1 cellular context compared by ENCODE assay signal in the genomic region with DNA sequence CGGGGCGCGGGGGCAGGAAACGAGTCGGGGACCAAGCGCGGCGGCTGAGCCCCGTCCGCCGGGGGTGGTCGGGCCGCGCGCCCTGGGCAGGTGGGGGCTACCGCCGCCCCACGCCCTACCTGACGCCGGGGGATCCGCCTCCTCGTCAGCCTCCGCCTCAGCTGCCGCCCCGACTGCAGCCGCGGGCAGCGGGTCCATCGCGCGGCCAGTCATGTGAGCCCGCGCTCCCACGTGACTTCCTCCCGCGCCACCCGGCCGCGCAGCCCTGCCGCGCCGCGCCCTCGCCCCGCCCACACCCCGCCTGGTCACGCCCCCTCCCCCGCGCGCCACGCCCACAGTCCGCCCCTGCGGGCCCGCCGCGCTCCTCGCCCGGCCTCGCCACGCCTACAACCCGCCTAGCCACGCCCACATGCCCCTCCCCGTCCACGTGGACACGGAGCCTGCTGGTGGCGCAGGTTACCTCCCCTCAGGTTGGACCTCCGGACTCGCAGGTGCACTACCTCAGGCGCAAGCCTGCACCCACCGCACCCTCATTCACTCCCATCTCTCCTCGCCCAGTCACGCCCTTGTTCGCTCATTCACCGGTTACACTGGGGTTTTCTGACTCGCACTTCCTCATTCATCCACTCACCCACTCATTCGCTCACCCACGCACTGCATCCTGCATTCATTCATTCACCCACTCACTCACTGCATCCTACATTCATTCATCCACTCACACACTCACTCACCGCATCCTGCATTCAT.
A peak's percentile ranks its signal among the peaks of the same experiment; 100 is the strongest.
TF ChIP-seq lines count a peak whose summit lies in the region.

A gene with protein sequence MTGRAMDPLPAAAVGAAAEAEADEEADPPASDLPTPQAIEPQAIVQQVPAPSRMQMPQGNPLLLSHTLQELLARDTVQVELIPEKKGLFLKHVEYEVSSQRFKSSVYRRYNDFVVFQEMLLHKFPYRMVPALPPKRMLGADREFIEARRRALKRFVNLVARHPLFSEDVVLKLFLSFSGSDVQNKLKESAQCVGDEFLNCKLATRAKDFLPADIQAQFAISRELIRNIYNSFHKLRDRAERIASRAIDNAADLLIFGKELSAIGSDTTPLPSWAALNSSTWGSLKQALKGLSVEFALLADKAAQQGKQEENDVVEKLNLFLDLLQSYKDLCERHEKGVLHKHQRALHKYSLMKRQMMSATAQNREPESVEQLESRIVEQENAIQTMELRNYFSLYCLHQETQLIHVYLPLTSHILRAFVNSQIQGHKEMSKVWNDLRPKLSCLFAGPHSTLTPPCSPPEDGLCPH (minus strand): TSS at position 233 of the 747 bp plus-strand sequence. CDS start 20 bp downstream, at position 213.

TF ChIP-seq in HepG2, 621 proteins besides CTCF, POLR2A, EP300 and RAD21 (continued from another document and continues in another):
- TF ChIP-seq, protein P1, sequence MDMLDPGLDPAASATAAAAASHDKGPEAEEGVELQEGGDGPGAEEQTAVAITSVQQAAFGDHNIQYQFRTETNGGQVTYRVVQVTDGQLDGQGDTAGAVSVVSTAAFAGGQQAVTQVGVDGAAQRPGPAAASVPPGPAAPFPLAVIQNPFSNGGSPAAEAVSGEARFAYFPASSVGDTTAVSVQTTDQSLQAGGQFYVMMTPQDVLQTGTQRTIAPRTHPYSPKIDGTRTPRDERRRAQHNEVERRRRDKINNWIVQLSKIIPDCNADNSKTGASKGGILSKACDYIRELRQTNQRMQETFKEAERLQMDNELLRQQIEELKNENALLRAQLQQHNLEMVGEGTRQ (IDR thresholded peaks at IDR 0.05; ENCODE audit: low read depth, low read length) = peak; percentile 92
- TF ChIP-seq, protein P1 (CRISPR knock-in tag; IDR thresholded peaks at IDR 0.05; ENCODE audit: borderline replicate concordance) = peak; percentile 27; the same call in 1 of the 2 replicates
- TF ChIP-seq NFRKB (IDR thresholded peaks at IDR 0.05) = no peak
- TF ChIP-seq, protein P2, sequence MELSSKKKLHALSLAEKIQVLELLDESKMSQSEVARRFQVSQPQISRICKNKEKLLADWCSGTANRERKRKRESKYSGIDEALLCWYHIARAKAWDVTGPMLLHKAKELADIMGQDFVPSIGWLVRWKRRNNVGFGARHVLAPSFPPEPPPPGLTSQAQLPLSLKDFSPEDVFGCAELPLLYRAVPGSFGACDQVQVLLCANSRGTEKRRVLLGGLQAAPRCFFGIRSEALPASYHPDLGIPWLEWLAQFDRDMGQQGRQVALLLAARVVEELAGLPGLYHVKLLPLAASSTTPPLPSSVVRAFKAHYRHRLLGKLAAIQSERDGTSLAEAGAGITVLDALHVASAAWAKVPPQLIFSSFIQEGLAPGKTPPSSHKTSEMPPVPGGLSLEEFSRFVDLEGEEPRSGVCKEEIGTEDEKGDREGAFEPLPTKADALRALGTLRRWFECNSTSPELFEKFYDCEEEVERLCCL (CRISPR knock-in tag; IDR thresholded peaks at IDR 0.05; ENCODE audit: borderline replicate concordance) = no peak
- no peak for TF ChIP-seq MZF1 (CRISPR knock-in tag; IDR thresholded peaks at IDR 0.05; ENCODE audit: borderline replicate concordance)
- TF ChIP-seq, protein P3, sequence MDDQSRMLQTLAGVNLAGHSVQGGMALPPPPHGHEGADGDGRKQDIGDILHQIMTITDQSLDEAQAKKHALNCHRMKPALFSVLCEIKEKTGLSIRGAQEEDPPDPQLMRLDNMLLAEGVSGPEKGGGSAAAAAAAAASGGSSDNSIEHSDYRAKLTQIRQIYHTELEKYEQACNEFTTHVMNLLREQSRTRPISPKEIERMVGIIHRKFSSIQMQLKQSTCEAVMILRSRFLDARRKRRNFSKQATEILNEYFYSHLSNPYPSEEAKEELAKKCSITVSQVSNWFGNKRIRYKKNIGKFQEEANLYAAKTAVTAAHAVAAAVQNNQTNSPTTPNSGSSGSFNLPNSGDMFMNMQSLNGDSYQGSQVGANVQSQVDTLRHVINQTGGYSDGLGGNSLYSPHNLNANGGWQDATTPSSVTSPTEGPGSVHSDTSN (CRISPR knock-in tag; IDR thresholded peaks at IDR 0.05; ENCODE audit: borderline replicate concordance) = no peak
- TF ChIP-seq EEA1 (CRISPR knock-in tag; IDR thresholded peaks at IDR 0.05; ENCODE audit: borderline replicate concordance) = no peak
- TF ChIP-seq XBP1 (CRISPR knock-in tag; IDR thresholded peaks at IDR 0.05) = no peak
- no peak for TF ChIP-seq BRCA1 (CRISPR knock-in tag; IDR thresholded peaks at IDR 0.05)
- TF ChIP-seq TOPORS (CRISPR knock-in tag; IDR thresholded peaks at IDR 0.05) = 0 out of 2 replicates have a peak, but pooled peaks have one; percentile 44
- TF ChIP-seq, protein P4, sequence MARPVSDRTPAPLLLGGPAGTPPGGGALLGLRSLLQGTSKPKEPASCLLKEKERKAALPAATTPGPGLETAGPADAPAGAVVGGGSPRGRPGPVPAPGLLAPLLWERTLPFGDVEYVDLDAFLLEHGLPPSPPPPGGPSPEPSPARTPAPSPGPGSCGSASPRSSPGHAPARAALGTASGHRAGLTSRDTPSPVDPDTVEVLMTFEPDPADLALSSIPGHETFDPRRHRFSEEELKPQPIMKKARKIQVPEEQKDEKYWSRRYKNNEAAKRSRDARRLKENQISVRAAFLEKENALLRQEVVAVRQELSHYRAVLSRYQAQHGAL (CRISPR knock-in tag; IDR thresholded peaks at IDR 0.05; ENCODE audit: not compliant biosample characterization) = no peak
- no peak for TF ChIP-seq REPIN1 (CRISPR knock-in tag; IDR thresholded peaks at IDR 0.05; ENCODE audit: borderline replicate concordance, low read depth)
- TF ChIP-seq KAT8 (CRISPR knock-in tag; IDR thresholded peaks at IDR 0.05) = no peak
- TF ChIP-seq FOSL2 (CRISPR knock-in tag; IDR thresholded peaks at IDR 0.05) = no peak
- TF ChIP-seq, protein P5, sequence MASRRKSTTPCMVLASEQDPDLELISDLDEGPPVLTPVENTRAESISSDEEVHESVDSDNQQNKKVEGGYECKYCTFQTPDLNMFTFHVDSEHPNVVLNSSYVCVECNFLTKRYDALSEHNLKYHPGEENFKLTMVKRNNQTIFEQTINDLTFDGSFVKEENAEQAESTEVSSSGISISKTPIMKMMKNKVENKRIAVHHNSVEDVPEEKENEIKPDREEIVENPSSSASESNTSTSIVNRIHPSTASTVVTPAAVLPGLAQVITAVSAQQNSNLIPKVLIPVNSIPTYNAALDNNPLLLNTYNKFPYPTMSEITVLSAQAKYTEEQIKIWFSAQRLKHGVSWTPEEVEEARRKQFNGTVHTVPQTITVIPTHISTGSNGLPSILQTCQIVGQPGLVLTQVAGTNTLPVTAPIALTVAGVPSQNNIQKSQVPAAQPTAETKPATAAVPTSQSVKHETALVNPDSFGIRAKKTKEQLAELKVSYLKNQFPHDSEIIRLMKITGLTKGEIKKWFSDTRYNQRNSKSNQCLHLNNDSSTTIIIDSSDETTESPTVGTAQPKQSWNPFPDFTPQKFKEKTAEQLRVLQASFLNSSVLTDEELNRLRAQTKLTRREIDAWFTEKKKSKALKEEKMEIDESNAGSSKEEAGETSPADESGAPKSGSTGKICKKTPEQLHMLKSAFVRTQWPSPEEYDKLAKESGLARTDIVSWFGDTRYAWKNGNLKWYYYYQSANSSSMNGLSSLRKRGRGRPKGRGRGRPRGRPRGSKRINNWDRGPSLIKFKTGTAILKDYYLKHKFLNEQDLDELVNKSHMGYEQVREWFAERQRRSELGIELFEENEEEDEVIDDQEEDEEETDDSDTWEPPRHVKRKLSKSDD (CRISPR knock-in tag; IDR thresholded peaks at IDR 0.05; ENCODE audit: low read depth) = peak; percentile 51; the same call in 1 of the 2 replicates
- TF ChIP-seq, protein P6, sequence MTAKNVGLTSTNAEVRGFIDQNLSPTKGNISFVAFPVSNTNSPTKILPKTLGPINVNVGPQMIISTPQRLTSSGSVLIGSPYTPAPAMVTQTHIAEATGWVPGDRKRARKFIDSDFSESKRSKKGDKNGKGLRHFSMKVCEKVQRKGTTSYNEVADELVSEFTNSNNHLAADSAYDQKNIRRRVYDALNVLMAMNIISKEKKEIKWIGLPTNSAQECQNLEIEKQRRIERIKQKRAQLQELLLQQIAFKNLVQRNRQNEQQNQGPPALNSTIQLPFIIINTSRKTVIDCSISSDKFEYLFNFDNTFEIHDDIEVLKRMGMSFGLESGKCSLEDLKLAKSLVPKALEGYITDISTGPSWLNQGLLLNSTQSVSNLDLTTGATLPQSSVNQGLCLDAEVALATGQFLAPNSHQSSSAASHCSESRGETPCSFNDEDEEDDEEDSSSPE (CRISPR knock-in tag; IDR thresholded peaks at IDR 0.05) = peak; percentile 73; the same call in 1 of the 2 replicates
- TF ChIP-seq WIZ (CRISPR knock-in tag; IDR thresholded peaks at IDR 0.05) = no peak
- TF ChIP-seq ZNF577 (CRISPR knock-in tag; IDR thresholded peaks at IDR 0.05; ENCODE audit: borderline replicate concordance, low read depth) = no peak
- peak; percentile 22; the same call in 1 of the 2 replicates for TF ChIP-seq ZNF446 (CRISPR knock-in tag; IDR thresholded peaks at IDR 0.05)
- TF ChIP-seq BCL6 (CRISPR knock-in tag; IDR thresholded peaks at IDR 0.05) = no peak
- no peak for TF ChIP-seq ZNF12 (CRISPR knock-in tag; IDR thresholded peaks at IDR 0.05)
- no peak for TF ChIP-seq NBN (conservative IDR thresholded peaks at IDR 0.05)
- TF ChIP-seq ZNF841 (CRISPR knock-in tag; IDR thresholded peaks at IDR 0.05; ENCODE audit: borderline replicate concordance) = no peak
- TF ChIP-seq IKZF4 (CRISPR knock-in tag; IDR thresholded peaks at IDR 0.05; ENCODE audit: borderline replicate concordance, low read depth, not compliant biosample characterization) = peak; percentile 68
- TF ChIP-seq, protein P7, sequence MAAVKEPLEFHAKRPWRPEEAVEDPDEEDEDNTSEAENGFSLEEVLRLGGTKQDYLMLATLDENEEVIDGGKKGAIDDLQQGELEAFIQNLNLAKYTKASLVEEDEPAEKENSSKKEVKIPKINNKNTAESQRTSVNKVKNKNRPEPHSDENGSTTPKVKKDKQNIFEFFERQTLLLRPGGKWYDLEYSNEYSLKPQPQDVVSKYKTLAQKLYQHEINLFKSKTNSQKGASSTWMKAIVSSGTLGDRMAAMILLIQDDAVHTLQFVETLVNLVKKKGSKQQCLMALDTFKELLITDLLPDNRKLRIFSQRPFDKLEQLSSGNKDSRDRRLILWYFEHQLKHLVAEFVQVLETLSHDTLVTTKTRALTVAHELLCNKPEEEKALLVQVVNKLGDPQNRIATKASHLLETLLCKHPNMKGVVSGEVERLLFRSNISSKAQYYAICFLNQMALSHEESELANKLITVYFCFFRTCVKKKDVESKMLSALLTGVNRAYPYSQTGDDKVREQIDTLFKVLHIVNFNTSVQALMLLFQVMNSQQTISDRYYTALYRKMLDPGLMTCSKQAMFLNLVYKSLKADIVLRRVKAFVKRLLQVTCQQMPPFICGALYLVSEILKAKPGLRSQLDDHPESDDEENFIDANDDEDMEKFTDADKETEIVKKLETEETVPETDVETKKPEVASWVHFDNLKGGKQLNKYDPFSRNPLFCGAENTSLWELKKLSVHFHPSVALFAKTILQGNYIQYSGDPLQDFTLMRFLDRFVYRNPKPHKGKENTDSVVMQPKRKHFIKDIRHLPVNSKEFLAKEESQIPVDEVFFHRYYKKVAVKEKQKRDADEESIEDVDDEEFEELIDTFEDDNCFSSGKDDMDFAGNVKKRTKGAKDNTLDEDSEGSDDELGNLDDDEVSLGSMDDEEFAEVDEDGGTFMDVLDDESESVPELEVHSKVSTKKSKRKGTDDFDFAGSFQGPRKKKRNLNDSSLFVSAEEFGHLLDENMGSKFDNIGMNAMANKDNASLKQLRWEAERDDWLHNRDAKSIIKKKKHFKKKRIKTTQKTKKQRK (IDR thresholded peaks at IDR 0.05; ENCODE audit: low read length) = no peak
- TF ChIP-seq ZC3H13 (CRISPR knock-in tag; IDR thresholded peaks at IDR 0.05) = no peak
- TF ChIP-seq SMAD9 (CRISPR knock-in tag; IDR thresholded peaks at IDR 0.05) = no peak
- TF ChIP-seq NR2C2 (CRISPR knock-in tag; IDR thresholded peaks at IDR 0.05; ENCODE audit: borderline replicate concordance) = no peak
- TF ChIP-seq, protein P8, sequence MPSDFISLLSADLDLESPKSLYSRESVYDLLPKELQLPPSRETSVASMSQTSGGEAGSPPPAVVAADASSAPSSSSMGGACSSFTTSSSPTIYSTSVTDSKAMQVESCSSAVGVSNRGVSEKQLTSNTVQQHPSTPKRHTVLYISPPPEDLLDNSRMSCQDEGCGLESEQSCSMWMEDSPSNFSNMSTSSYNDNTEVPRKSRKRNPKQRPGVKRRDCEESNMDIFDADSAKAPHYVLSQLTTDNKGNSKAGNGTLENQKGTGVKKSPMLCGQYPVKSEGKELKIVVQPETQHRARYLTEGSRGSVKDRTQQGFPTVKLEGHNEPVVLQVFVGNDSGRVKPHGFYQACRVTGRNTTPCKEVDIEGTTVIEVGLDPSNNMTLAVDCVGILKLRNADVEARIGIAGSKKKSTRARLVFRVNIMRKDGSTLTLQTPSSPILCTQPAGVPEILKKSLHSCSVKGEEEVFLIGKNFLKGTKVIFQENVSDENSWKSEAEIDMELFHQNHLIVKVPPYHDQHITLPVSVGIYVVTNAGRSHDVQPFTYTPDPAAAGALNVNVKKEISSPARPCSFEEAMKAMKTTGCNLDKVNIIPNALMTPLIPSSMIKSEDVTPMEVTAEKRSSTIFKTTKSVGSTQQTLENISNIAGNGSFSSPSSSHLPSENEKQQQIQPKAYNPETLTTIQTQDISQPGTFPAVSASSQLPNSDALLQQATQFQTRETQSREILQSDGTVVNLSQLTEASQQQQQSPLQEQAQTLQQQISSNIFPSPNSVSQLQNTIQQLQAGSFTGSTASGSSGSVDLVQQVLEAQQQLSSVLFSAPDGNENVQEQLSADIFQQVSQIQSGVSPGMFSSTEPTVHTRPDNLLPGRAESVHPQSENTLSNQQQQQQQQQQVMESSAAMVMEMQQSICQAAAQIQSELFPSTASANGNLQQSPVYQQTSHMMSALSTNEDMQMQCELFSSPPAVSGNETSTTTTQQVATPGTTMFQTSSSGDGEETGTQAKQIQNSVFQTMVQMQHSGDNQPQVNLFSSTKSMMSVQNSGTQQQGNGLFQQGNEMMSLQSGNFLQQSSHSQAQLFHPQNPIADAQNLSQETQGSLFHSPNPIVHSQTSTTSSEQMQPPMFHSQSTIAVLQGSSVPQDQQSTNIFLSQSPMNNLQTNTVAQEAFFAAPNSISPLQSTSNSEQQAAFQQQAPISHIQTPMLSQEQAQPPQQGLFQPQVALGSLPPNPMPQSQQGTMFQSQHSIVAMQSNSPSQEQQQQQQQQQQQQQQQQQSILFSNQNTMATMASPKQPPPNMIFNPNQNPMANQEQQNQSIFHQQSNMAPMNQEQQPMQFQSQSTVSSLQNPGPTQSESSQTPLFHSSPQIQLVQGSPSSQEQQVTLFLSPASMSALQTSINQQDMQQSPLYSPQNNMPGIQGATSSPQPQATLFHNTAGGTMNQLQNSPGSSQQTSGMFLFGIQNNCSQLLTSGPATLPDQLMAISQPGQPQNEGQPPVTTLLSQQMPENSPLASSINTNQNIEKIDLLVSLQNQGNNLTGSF (CRISPR knock-in tag; IDR thresholded peaks at IDR 0.05) = no peak
- no peak for TF ChIP-seq SP140L (CRISPR knock-in tag; IDR thresholded peaks at IDR 0.05; ENCODE audit: borderline replicate concordance)
- TF ChIP-seq CBX2 (IDR thresholded peaks at IDR 0.05; ENCODE audit: low read depth, low read length) = no peak
- TF ChIP-seq CBX2 (CRISPR knock-in tag; IDR thresholded peaks at IDR 0.05; ENCODE audit: low read depth) = no peak
